8 cellular contexts compared by ENCODE assay signal in genomic region chr5:36606052-36606436, GRCh38. TPM values are rescaled to one million over a fixed set of nuclear protein-coding genes. Genes with fewer than 3 reads are reported as not detected.
DNase-seq lines count a peak whose midpoint lies in the region; ATAC-seq and TF ChIP-seq lines count a peak whose summit lies in the region.

No MANE protein-coding gene starts in this region.

- peak overlapping the region; percentile 80 for H3K4me2 ChIP-seq in skeletal muscle satellite cell (ENCODE audit: low read length)

- H3K27me3 Mint-ChIP-seq in activated B cell treated with CpG ODN at 0.5 μM for 24 hours, result peaks cover 54% of the 10 kb centered on the region

- POLR2A ChIA-PET in activated B cell treated with CpG ODN at 0.5 μM for 24 hours (lab: Charles Lee), result no interaction called here

- H3K36me3 Mint-ChIP-seq in activated B cell treated with CpG ODN at 0.5 μM for 24 hours (ENCODE audit: low read depth), result no peaks in the 10 kb centered on the region

- no peak for DNase-seq in H7
- DNase-seq in activated B cell treated with CpG ODN at 0.5 μM for 24 hours, result no peak
- DNase-seq in left ventricle myocardium superior, result no peak
- no peak for DNase-seq in lower leg skin (ENCODE audit: low spot score in 2 of 2)

- H3K27ac Mint-ChIP-seq in activated B cell treated with CpG ODN at 0.5 μM for 24 hours, result no peak overlapping the region

- H3K4me1 Mint-ChIP-seq in activated B cell treated with CpG ODN at 0.5 μM for 24 hours, result peaks cover 16% of the 10 kb centered on the region

- TF ChIP-seq POLR2A in lower leg skin (IDR thresholded peaks at IDR 0.05), result no peak

- H3K4me3 ChIP-seq in H7 (ENCODE audit: insufficient read depth, low read depth, low read length), result peak overlapping the region; percentile 43
- H3K4me3 ChIP-seq in skeletal muscle satellite cell (ENCODE audit: low read length), result peak overlapping the region; percentile 73
- H3K4me3 ChIP-seq in lower leg skin (ENCODE audit: low read depth, poor library complexity, severe bottlenecking), result no peak overlapping the region

- WGBS in lower leg skin, 2 donors, result 1 to 3% methylated on average over 11 of the region's 11 CpGs

- no peaks in the 10 kb centered on the region for H3K9me3 ChIP-seq in skeletal muscle satellite cell (replicated peaks; ENCODE audit: low read length)

- intact Hi-C loops in activated B cell treated with CpG ODN at 0.5 μM for 24 hours (cut with micrococcal nuclease), result loop anchor here (2.0 kb wide), 1 partner anchor 85 kb away; no protein-coding TSS in a partner anchor
- intact Hi-C loops in left ventricle myocardium superior (cut with micrococcal nuclease), result loop anchor here (5.0 to 10.0 kb wide), 2 partner anchors 89 to 189 kb away; no protein-coding TSS in a partner anchor
- intact Hi-C loops in lower leg skin (cut with DNase I; ENCODE audit: low total_unique reads), result no loop called here

- H3K9me3 Mint-ChIP-seq in activated B cell treated with CpG ODN at 0.5 μM for 24 hours, result peaks cover 2% of the 10 kb centered on the region

- peak overlapping the region; percentile 73 for H3K9ac ChIP-seq in skeletal muscle satellite cell (ENCODE audit: low read depth, low read length)

- no peaks in the 10 kb centered on the region for H3K27me3 ChIP-seq in H7 (ENCODE audit: control insufficient read depth, insufficient read depth, low read length)
- H3K27me3 ChIP-seq in skeletal muscle satellite cell (ENCODE audit: control insufficient read depth, insufficient read depth, low read length), result no peaks in the 10 kb centered on the region

- H3K36me3 ChIP-seq in H7 (replicated peaks; ENCODE audit: control insufficient read depth, insufficient read depth, low read length) (no peaks in the 10 kb centered on the region), skeletal muscle satellite cell (ENCODE audit: insufficient read depth, low read length) (no peaks in the 10 kb centered on the region)

- ATAC-seq in activated B cell treated with CpG ODN at 0.5 μM for 24 hours (ENCODE audit: low read depth) (no peak), left ventricle myocardium superior (peak; percentile 2), GM21576 (IDR thresholded peaks at IDR 0.05; ENCODE audit: unreplicated experiment) (no peak), HG03280 (IDR thresholded peaks at IDR 0.05; ENCODE audit: unreplicated experiment) (no peak), GM21529 (IDR thresholded peaks at IDR 0.05; ENCODE audit: unreplicated experiment) (no peak)

- CTCF ChIA-PET in activated B cell treated with CpG ODN at 0.5 μM for 24 hours (lab: Charles Lee), result interaction anchor here (1.6 kb wide), 1 partner anchor 84 kb away, joined by 5 read pairs; no protein-coding TSS in a partner anchor

- peaks cover 14% of the 10 kb centered on the region for H3K4me1 ChIP-seq in skeletal muscle satellite cell (ENCODE audit: control insufficient read depth, insufficient read depth, low read length)

- H3K4me3 Mint-ChIP-seq in activated B cell treated with CpG ODN at 0.5 μM for 24 hours, result peak overlapping the region; percentile 77

- TF ChIP-seq CTCF in activated B cell treated with CpG ODN at 0.5 μM for 24 hours (IDR thresholded peaks at IDR 0.05), result no peak
- TF ChIP-seq CTCF in lower leg skin (IDR thresholded peaks at IDR 0.05), result no peak

RNA-seq across cellular contexts. Expression of gene SLC1A3, which starts 0.4 kb away (rescaled TPM):
- total RNA-seq in H7 (2014; rRNA removed; shearing (Covaris generic)), result 48.8 and 58.9 TPM in 2 replicates
- total RNA-seq in activated B cell treated with CpG ODN at 0.5 μM for 24 hours, result 0.44 and 0.82 TPM in 2 replicates
- 105 TPM for total RNA-seq in left ventricle myocardium superior
- 7.4 TPM in 2 replicates for total RNA-seq in skeletal muscle satellite cell (2012; rRNA removed)
- total RNA-seq in lower leg skin, result 10 to 100 TPM; 10.1 to 17.7 (median 12.9) TPM
